In the genomic region with DNA sequence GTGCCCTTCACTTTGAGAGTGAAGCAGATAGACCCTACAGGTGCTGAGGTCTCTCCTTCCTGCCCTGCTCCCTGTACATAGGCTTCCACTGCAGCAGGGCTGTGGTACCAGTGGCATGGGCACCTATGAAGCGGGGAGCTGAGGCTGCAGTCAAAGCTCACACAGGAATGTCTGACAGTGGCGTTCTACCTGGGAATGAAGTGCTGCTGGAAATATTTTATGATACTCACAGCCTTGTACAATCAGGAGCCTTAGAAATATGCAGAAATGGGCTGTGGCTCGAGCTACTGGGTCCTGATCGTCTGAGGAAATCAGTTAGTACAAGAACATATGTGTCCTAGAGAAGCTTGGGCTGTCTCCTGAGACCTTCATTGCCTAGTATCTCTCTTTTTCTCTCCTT, we compare ENCODE assay signal across 25 cellular contexts. TPM values are rescaled to one million over a fixed set of nuclear protein-coding genes. Genes with fewer than 3 reads are reported as not detected.
DNase-seq lines count a peak whose midpoint lies in the region; ATAC-seq and TF ChIP-seq lines count a peak whose summit lies in the region.
"Had no signal": no experiment of that assay in that cellular context is flagged by ENCODE, and none has a peak within 500 bp of the region (broad histone marks: within the 10 kb centered on the region; RNA-seq: fewer than 3 reads in every experiment).

No MANE protein-coding gene starts in this region.

- BruUV-seq in PC-9 (replicated peaks; lab: Mats Ljungman, UMichigan) = no TSS peak

- peaks cover 49% of the 10 kb centered on the region for H3K4me1 Mint-ChIP-seq in endothelial cell (ENCODE audit: unreplicated experiment)

- 79 to 83% methylated on average over 3 to 4 of the region's 4 CpGs for WGBS in upper lobe of left lung, 2 donors

- no peaks in the 10 kb centered on the region for H3K9me3 ChIP-seq in left ventricle myocardium inferior (replicated peaks)
- H3K9me3 ChIP-seq in PC-9 (ENCODE audit: insufficient read depth, low read depth) = no peaks in the 10 kb centered on the region
- H3K9me3 ChIP-seq in lower lobe of right lung = no peaks in the 10 kb centered on the region
- H3K9me3 ChIP-seq in upper lobe of left lung = no peaks in the 10 kb centered on the region
- H3K9me3 ChIP-seq: A549 had no signal

- intact Hi-C loops in left ventricle myocardium inferior (cut with micrococcal nuclease) = no loop called here
- intact Hi-C loops in Right ventricle myocardium inferior (cut with DNase I) = no loop called here
- intact Hi-C loops in PC-9 (cut with micrococcal nuclease; ENCODE audit: unreplicated experiment) = no loop called here
- intact Hi-C loops in lower lobe of right lung (cut with DNase I) = no loop called here

- H3K36me3 Mint-ChIP-seq in endothelial cell (ENCODE audit: low read depth, unreplicated experiment) = peaks cover 69% of the 10 kb centered on the region

- in situ Hi-C loops in ACHN (cut with HindIII; ENCODE audit: low pct_ligation_motif_present, low pct_unique_long_range_greater_than_20kb, low sequenced_read_pairs) = no loop called here

- CTCF ChIA-PET in PC-9 (lab: Charles Lee) = interaction anchor here (0.7 kb wide), 1 partner anchor 21 kb away, joined by 6 read pairs; no protein-coding TSS in a partner anchor

- ATAC-seq in Right ventricle myocardium inferior = no peak
- ATAC-seq in lower lobe of right lung = peak; percentile 64 to 74
- no peak for ATAC-seq in upper lobe of left lung (ENCODE audit: low FRiP score in 2 of 2)

- no peak for TF ChIP-seq POLR2A in upper lobe of left lung (IDR thresholded peaks at IDR 0.05)

- TF ChIP-seq CTCF in left ventricle myocardium inferior (IDR thresholded peaks at IDR 0.05; ENCODE audit: borderline replicate concordance) = no peak
- TF ChIP-seq CTCF in PC-9 (conservative IDR thresholded peaks at IDR 0.05) = no peak
- TF ChIP-seq CTCF in lower lobe of right lung (IDR thresholded peaks at IDR 0.05) = no peak
- no peak for TF ChIP-seq CTCF in upper lobe of left lung (IDR thresholded peaks at IDR 0.05)
- no peak for TF ChIP-seq CTCF in endothelial cell (IDR thresholded peaks at IDR 0.05; ENCODE audit: unreplicated experiment)

- H3K4me3 ChIP-seq in left ventricle myocardium inferior = no peak overlapping the region
- H3K4me3 ChIP-seq in PC-9 = no peak overlapping the region
- no peak overlapping the region for H3K4me3 ChIP-seq in lower lobe of right lung
- no peak overlapping the region for H3K4me3 ChIP-seq in upper lobe of left lung
- H3K4me3 ChIP-seq: A549 had no signal

- H3K36me3 ChIP-seq in left ventricle myocardium inferior = peaks cover 32% of the 10 kb centered on the region
- H3K36me3 ChIP-seq in PC-9 (ENCODE audit: low read depth) = peaks cover 37% of the 10 kb centered on the region
- peaks cover 35% of the 10 kb centered on the region for H3K36me3 ChIP-seq in lower lobe of right lung
- H3K36me3 ChIP-seq in upper lobe of left lung = peaks cover 0 to 33% (median 10%) of the 10 kb centered on the region in 4 donors

- H3K27me3 Mint-ChIP-seq in endothelial cell (ENCODE audit: unreplicated experiment) = no peaks in the 10 kb centered on the region

- H3K4me3 Mint-ChIP-seq in endothelial cell (ENCODE audit: unreplicated experiment) = no peak overlapping the region

- DNase-seq in left ventricle myocardium inferior (no peak), Right ventricle myocardium inferior (ENCODE audit: missing footprints) (no peak), PC-9 (no peak), lower lobe of right lung (no peak), upper lobe of left lung (no peak), amygdala (lab: John Stamatoyannopoulos, UW) (no peak), ACHN (no peak), endothelial cell (ENCODE audit: low spot score) (no peak)
- DNase-seq: C1 segment of cervical spinal cord, EL, GF-D8, KBM-7, MM.1S, NCI-H1048, NCI-H1436, NCI-H187 treated with DMSO at 0.1 percent for 48 hours, NCI-H2107, NCI-H446 treated with DMSO at 0.1 percent for 48 hours, NCI-H526 treated with DMSO at 0.1 percent for 48 hours, OCI-M1, Right ventricle myocardium superior had no signal

- H3K79me2 ChIP-seq in PC-9 (ENCODE audit: low read depth) = peaks cover 37% of the 10 kb centered on the region

- H3K9me2 ChIP-seq in PC-9 (ENCODE audit: insufficient read depth) = no peaks in the 10 kb centered on the region

- peaks cover 11% of the 10 kb centered on the region for H4K20me1 ChIP-seq in PC-9 (ENCODE audit: insufficient read depth)

- H3F3A ChIP-seq in PC-9 (ENCODE audit: insufficient read depth, low read depth) = peaks cover 41% of the 10 kb centered on the region

- H3K4me1 ChIP-seq in left ventricle myocardium inferior = peaks cover 24% of the 10 kb centered on the region
- H3K4me1 ChIP-seq in PC-9 (replicated peaks; ENCODE audit: insufficient read depth) = peaks cover 37% of the 10 kb centered on the region
- peaks cover 32% of the 10 kb centered on the region for H3K4me1 ChIP-seq in lower lobe of right lung
- peaks cover 20 to 31% (median 26%) of the 10 kb centered on the region in 4 donors for H3K4me1 ChIP-seq in upper lobe of left lung

- H3K27ac ChIP-seq in left ventricle myocardium inferior (replicated peaks) (peak overlapping the region; percentile 57), PC-9 (peak overlapping the region; percentile 79; the same call in 1 of the 2 replicates), lower lobe of right lung (peak overlapping the region; percentile 25), upper lobe of left lung (peak overlapping the region; percentile 0 to 80 (median 44))
- H3K27ac ChIP-seq: HL-60 had no signal

- H3K4me2 ChIP-seq in PC-9 = 0 out of 2 replicates have a peak overlapping the region, but pooled peaks have one; percentile 61

- H2AFZ ChIP-seq in PC-9 = no peak overlapping the region

- no peak for TF ChIP-seq EP300 in upper lobe of left lung (IDR thresholded peaks at IDR 0.05)

- H3K9me3 Mint-ChIP-seq in endothelial cell (ENCODE audit: unreplicated experiment) = no peaks in the 10 kb centered on the region

- H3K27me3 ChIP-seq in left ventricle myocardium inferior (ENCODE audit: low read depth) (no peaks in the 10 kb centered on the region), PC-9 (ENCODE audit: insufficient read depth, low read depth) (no peaks in the 10 kb centered on the region), lower lobe of right lung (ENCODE audit: low read depth) (no peaks in the 10 kb centered on the region), upper lobe of left lung (no peaks in the 10 kb centered on the region)

- POLR2A ChIA-PET in PC-9 (lab: Charles Lee; ENCODE audit: unreplicated experiment) = no interaction called here

- H3K27ac Mint-ChIP-seq in endothelial cell (ENCODE audit: unreplicated experiment) = no peak overlapping the region

RNA-seq across cellular contexts. Expression of gene MRPL16, which starts 24.8 kb away (rescaled TPM):
- total RNA-seq in left ventricle myocardium inferior = 93.2 TPM
- total RNA-seq in Right ventricle myocardium inferior = 92.9 TPM
- 64.7 and 82.0 TPM in 2 replicates for total RNA-seq in PC-9 (2021)
- 29.7 TPM for total RNA-seq in lower lobe of right lung
- 10 to 100 TPM; 15.9 to 40.0 (median 35.0) TPM for total RNA-seq in upper lobe of left lung
- total RNA-seq in endothelial cell (ENCODE audit: unreplicated experiment) = 47.2 TPM

RNA-seq across cellular contexts. Expression of gene STX3, which starts 30.6 kb away (rescaled TPM):
- total RNA-seq in left ventricle myocardium inferior (8.4 TPM), Right ventricle myocardium inferior (8.4 TPM), PC-9 (2021) (45.2 and 50.1 TPM in 2 replicates), lower lobe of right lung (59.4 TPM), upper lobe of left lung (100 to 1,000 TPM in 4 of 6 donors, 10 to 100 TPM in 2; 65.0 to 145 (median 135) TPM), endothelial cell (ENCODE audit: unreplicated experiment) (140 TPM)

RNA-seq across cellular contexts. Expression of gene CBLIF, which starts 59.5 kb away (rescaled TPM):
- total RNA-seq in left ventricle myocardium inferior (not detected), Right ventricle myocardium inferior (not detected), PC-9 (2021) (not detected in 2 replicates), lower lobe of right lung (not detected), upper lobe of left lung (not detected), endothelial cell (ENCODE audit: unreplicated experiment) (not detected)
- total RNA-seq: HepG2, HT-29, Right ventricle myocardium superior had no signal

Comparison
In these comparisons a context has a peak if more than half of its experiments do, and no peak if none do; other contexts are left out.
1. H3K27ac ChIP-seq: peak in every context shown above with its lines; median percentile 79 in PC-9; 57 in left ventricle myocardium inferior; 44 in upper lobe of left lung; 25 in lower lobe of right lung.
2. ATAC-seq: peak in lower lobe of right lung (2 of 2); none in Right ventricle myocardium inferior (single experiment) and upper lobe of left lung (0 of 2).